ENCODE assay signal across 8 cellular contexts in the genomic region with DNA sequence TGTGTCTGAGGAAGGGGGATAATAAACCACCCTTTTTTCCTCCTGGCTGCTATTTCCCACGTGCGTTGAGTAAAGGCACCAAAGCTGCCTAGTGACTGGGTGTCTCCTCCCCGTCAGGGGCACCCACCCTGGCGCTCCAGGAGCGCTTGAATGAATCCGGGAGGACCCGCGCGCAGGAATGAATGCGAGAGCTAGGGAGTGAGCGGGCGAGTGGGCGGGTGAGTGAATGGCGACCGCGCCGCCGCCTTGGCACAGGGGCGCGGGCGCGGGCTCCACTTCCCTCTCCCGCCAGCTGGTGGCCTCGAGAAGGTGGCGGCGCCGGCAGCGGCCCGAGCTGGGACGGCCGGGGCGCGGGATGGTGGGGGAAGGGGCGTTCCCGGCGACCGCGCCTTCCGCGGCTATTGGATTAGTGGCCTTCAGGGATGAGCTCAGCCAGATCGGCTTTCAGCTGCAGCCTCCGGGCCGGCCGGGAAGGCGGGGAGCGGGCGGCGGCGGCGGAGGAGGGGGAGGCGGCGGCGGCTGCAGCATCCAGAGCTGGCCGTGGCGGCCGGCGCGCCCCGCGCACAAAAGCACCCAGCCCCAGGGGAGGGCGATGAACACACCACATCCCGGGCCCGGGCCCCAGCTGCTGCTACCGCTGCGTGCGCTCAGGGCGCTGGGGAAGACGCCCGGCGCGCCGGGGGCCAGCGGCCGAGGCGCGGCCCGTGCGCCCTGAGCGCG. TPM values are rescaled to one million over a fixed set of nuclear protein-coding genes. Genes with fewer than 3 reads are reported as not detected.
DNase-seq lines count a peak whose midpoint lies in the region; ATAC-seq and TF ChIP-seq lines count a peak whose summit lies in the region.

TSS of gene SPSB4 (plus strand) at position 435 of the 720 bp plus-strand sequence. CDS start 14,758 bp downstream, outside the sequence.

- DNase-seq in DMS153 treated with DMSO at 0.1 percent for 48 hours (lab: John Stamatoyannopoulos, UW; ENCODE audit: unreplicated experiment): peak; percentile 36
- DNase-seq in SW480 (ENCODE audit: low spot score): peak; percentile 87
- peak; percentile 90 for DNase-seq in esophagus muscularis mucosa (ENCODE audit: extremely low spot score)
- DNase-seq in naive thymus-derived CD8-positive, alpha-beta T cell: no peak
- DNase-seq in GM10248 (ENCODE audit: extremely low spot score): no peak

- H3K27ac Mint-ChIP-seq in naive thymus-derived CD8-positive, alpha-beta T cell: no peak within 1 kb of the TSS

- no peak for TF ChIP-seq EP300 in esophagus muscularis mucosa (IDR thresholded peaks at IDR 0.05)

- no peaks in the 10 kb centered on the region for H3K36me3 ChIP-seq in esophagus muscularis mucosa

- POLR2A ChIA-PET in naive thymus-derived CD8-positive, alpha-beta T cell (lab: Charles Lee): no interaction called here
- POLR2A ChIA-PET in GM10248 (lab: Yijun Ruan, JAX): no interaction called here

- H3K36me3 Mint-ChIP-seq in naive thymus-derived CD8-positive, alpha-beta T cell: peaks cover 0 to 5% (median 0%) of the 10 kb centered on the region in 3 donors

- peak; percentile 50 to 53 for ATAC-seq in naive thymus-derived CD8-positive, alpha-beta T cell
- ATAC-seq in HG03139 (IDR thresholded peaks at IDR 0.05; ENCODE audit: unreplicated experiment) (no peak), HG03520 (IDR thresholded peaks at IDR 0.05; ENCODE audit: unreplicated experiment) (no peak)

- H3K4me1 ChIP-seq in esophagus muscularis mucosa: peaks cover 4 to 31% (median 28%) of the 10 kb centered on the region in 4 donors

- no peaks in the 10 kb centered on the region for H3K9me3 ChIP-seq in esophagus muscularis mucosa

- H3K4me1 Mint-ChIP-seq in naive thymus-derived CD8-positive, alpha-beta T cell: peaks cover 8 to 18% (median 13%) of the 10 kb centered on the region in 4 donors

- peak within 1 kb of the TSS in 3 of 4 donors; percentile 47 to 72 (median 54) for H3K27ac ChIP-seq in esophagus muscularis mucosa (replicated peaks in 1 of 4)

- TF ChIP-seq CTCF in LNCAP (IDR thresholded peaks at IDR 0.05) (peak; percentile 42), esophagus muscularis mucosa (IDR thresholded peaks at IDR 0.05) (peak; percentile 29 to 52 (median 31)), GM10248 (IDR thresholded peaks at IDR 0.05; ENCODE audit: control extremely low read depth, extremely low read depth, low read depth, missing control alignments) (no peak)

- H3K4me3 ChIP-seq in esophagus muscularis mucosa: peak within 1 kb of the TSS; percentile 61 to 65 (median 62)

- H3K27me3 Mint-ChIP-seq in naive thymus-derived CD8-positive, alpha-beta T cell: peaks cover 44 to 84% (median 63%) of the 10 kb centered on the region in 5 donors

- WGBS in esophagus muscularis mucosa: under 1% methylated on average over 47 of the region's 80 CpGs

- peaks cover 0 to 51% (median 3%) of the 10 kb centered on the region in 4 donors for H3K27me3 ChIP-seq in esophagus muscularis mucosa

- CTCF ChIA-PET in GM10248 (lab: Yijun Ruan, JAX): no interaction called here

- TF ChIP-seq POLR2A in esophagus muscularis mucosa (IDR thresholded peaks at IDR 0.05; ENCODE audit: low read depth): no peak

- intact Hi-C loops in esophagus muscularis mucosa (cut with DNase I): no loop called here

- H3K9me3 Mint-ChIP-seq in naive thymus-derived CD8-positive, alpha-beta T cell: no peaks in the 10 kb centered on the region

- H3K4me3 Mint-ChIP-seq in naive thymus-derived CD8-positive, alpha-beta T cell: peak within 1 kb of the TSS; percentile 58 to 84 (median 76)

RNA-seq across cellular contexts. Expression of gene SPSB4, which starts in this region (rescaled TPM):
- total RNA-seq in esophagus muscularis mucosa: 1 to 10 TPM in 3 of 4 donors, under 1 TPM in 1; 0.50 to 5.4 (median 1.8) TPM
- not detected for total RNA-seq in naive thymus-derived CD8-positive, alpha-beta T cell
- not detected for polyA plus RNA-seq in naive thymus-derived CD8-positive, alpha-beta T cell

Comparison
In these comparisons a context has a peak if more than half of its experiments do, and no peak if none do; other contexts are left out.
1. Peak in ATAC-seq in naive thymus-derived CD8-positive, alpha-beta T cell; RNA of the gene not detected or under 1 TPM.
2. DNase-seq: peak in DMS153 treated with DMSO at 0.1 percent for 48 hours (single experiment), SW480 (single experiment) and esophagus muscularis mucosa (single experiment); none in naive thymus-derived CD8-positive, alpha-beta T cell (0 of 10) and GM10248 (single experiment).